13 cellular contexts compared by ENCODE assay signal in the genomic region with DNA sequence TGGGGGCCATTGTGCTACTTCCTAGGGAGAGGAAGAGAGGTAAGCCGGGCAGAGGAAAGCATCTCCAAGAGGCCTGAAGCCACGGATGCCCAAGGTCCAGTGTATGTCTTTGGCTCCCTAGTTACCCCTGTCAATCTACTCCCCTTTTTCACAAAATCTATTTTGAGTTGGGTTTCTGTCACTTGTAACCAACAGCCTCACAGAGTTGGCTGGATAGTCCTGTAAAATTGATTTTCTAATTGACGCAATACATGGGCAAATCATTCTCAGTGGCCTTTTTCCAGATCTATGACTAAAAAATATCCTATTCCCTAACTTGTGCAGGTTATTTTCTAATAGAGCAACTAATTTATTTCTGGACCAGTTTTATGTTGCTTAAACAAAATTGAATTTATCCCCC.
"Had no signal": no experiment of that assay in that cellular context is flagged by ENCODE, and none has a peak within 500 bp of the region (broad histone marks: within the 10 kb centered on the region; RNA-seq: fewer than 3 reads in every experiment).

No MANE protein-coding gene starts in this region.

- H3K9me3 Mint-ChIP-seq: activated B cell treated with CpG ODN at 0.5 μM for 24 hours; activated CD8-positive, alpha-beta T cell treated with anti-CD3 and anti-CD28 coated beads for 36 hours; activated naive CD4-positive, alpha-beta T cell treated with anti-CD3 and anti-CD28 coated beads, Interleukin-2, amount 50 U/mL, for 72 hours; activated T-cell treated with anti-CD3 and anti-CD28 coated beads, Interleukin-2, amount 50 U/mL, for 72 hours; naive thymus-derived CD8-positive, alpha-beta T cell; stimulated activated naive CD8-positive, alpha-beta T cell treated with anti-CD3 and anti-CD28 coated beads, Interleukin-15, amount 100 ng/mL, for 72 hours had no signal

- H3K9me3 ChIP-seq: esophagus squamous epithelium had no signal

- H3K4me1 Mint-ChIP-seq: activated B cell treated with CpG ODN at 0.5 μM for 24 hours; naive thymus-derived CD8-positive, alpha-beta T cell; stimulated activated naive CD8-positive, alpha-beta T cell treated with anti-CD3 and anti-CD28 coated beads, Interleukin-15, amount 100 ng/mL, for 72 hours had no signal

- H3K4me3 ChIP-seq: esophagus squamous epithelium had no signal

- H3K4me1 ChIP-seq: esophagus squamous epithelium had no signal

- H3K36me3 ChIP-seq: esophagus squamous epithelium had no signal

- H3K4me3 Mint-ChIP-seq: activated B cell treated with CpG ODN at 0.5 μM for 24 hours; activated CD8-positive, alpha-beta T cell treated with anti-CD3 and anti-CD28 coated beads for 36 hours; activated T-cell treated with anti-CD3 and anti-CD28 coated beads, Interleukin-2, amount 50 U/mL, for 72 hours; naive thymus-derived CD8-positive, alpha-beta T cell; stimulated activated naive CD8-positive, alpha-beta T cell treated with anti-CD3 and anti-CD28 coated beads, Interleukin-15, amount 100 ng/mL, for 72 hours had no signal

- ATAC-seq: activated CD8-positive, alpha-beta T cell treated with anti-CD3 and anti-CD28 coated beads for 36 hours; activated naive CD4-positive, alpha-beta T cell treated with anti-CD3 and anti-CD28 coated beads, Interleukin-2, amount 50 U/mL, for 72 hours; activated T-cell treated with anti-CD3 and anti-CD28 coated beads, Interleukin-2, amount 50 U/mL, for 72 hours; naive thymus-derived CD8-positive, alpha-beta T cell; stimulated activated naive CD8-positive, alpha-beta T cell treated with anti-CD3 and anti-CD28 coated beads, Interleukin-15, amount 100 ng/mL, for 72 hours had no signal

- DNase-seq: activated B cell treated with CpG ODN at 0.5 μM for 24 hours; activated CD4-positive, alpha-beta T cell treated with anti-CD3 and anti-CD28 coated beads for 48 hours; activated CD8-positive, alpha-beta memory T cell treated with anti-CD3 and anti-CD28 coated beads, Interleukin-2, amount 50 U/mL, for 4 hours; activated CD8-positive, alpha-beta T cell treated with anti-CD3 and anti-CD28 coated beads for 36 hours; activated gamma-delta T cell; activated T-cell treated with anti-CD3 and anti-CD28 coated beads, Interleukin-2, amount 50 U/mL, for 72 hours; esophagus squamous epithelium; glutamatergic neuron; naive thymus-derived CD8-positive, alpha-beta T cell; posterior cingulate gyrus; stimulated activated naive CD8-positive, alpha-beta T cell treated with anti-CD3 and anti-CD28 coated beads, Interleukin-15, amount 100 ng/mL, for 72 hours; T-helper 2 cell had no signal

- H3K27ac Mint-ChIP-seq: activated B cell treated with CpG ODN at 0.5 μM for 24 hours; activated CD8-positive, alpha-beta T cell treated with anti-CD3 and anti-CD28 coated beads for 36 hours; activated naive CD4-positive, alpha-beta T cell treated with anti-CD3 and anti-CD28 coated beads, Interleukin-2, amount 50 U/mL, for 72 hours; activated T-cell treated with anti-CD3 and anti-CD28 coated beads, Interleukin-2, amount 50 U/mL, for 72 hours; naive thymus-derived CD8-positive, alpha-beta T cell had no signal

- H3K36me3 Mint-ChIP-seq: activated naive CD4-positive, alpha-beta T cell treated with anti-CD3 and anti-CD28 coated beads, Interleukin-2, amount 50 U/mL, for 72 hours; naive thymus-derived CD8-positive, alpha-beta T cell had no signal
